ENCODE assay signal across 1 cellular context in the genomic region with DNA sequence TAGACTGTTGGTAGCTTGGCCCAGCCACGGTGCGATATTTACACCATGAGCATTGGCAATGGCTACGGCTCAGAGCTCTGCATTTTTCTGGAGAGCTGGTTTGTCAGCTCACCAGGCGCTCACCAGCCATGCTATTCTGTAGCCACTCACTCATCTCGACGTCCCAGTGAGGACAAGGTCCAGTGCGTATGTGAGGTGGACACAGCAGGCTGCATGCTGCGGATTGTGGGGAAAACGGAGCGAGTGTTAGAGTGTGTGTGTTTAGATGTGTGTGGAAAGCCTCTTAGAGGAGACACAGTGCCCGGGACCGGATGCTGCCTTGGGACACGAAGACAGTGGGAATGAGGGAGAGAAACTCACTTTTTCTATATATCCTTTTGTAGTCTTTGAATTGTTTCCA.
A peak's percentile ranks its signal among the peaks of the same experiment; 100 is the strongest.
TF ChIP-seq lines count a peak whose summit lies in the region.

No MANE protein-coding gene starts in this region.

TF ChIP-seq in HepG2, 621 proteins besides CTCF, POLR2A, EP300 and RAD21:
- TF ChIP-seq HNF4A (CRISPR knock-in tag; IDR thresholded peaks at IDR 0.05), result peak; percentile 38; the same call in 1 of the 2 replicates
- TF ChIP-seq, protein P1, sequence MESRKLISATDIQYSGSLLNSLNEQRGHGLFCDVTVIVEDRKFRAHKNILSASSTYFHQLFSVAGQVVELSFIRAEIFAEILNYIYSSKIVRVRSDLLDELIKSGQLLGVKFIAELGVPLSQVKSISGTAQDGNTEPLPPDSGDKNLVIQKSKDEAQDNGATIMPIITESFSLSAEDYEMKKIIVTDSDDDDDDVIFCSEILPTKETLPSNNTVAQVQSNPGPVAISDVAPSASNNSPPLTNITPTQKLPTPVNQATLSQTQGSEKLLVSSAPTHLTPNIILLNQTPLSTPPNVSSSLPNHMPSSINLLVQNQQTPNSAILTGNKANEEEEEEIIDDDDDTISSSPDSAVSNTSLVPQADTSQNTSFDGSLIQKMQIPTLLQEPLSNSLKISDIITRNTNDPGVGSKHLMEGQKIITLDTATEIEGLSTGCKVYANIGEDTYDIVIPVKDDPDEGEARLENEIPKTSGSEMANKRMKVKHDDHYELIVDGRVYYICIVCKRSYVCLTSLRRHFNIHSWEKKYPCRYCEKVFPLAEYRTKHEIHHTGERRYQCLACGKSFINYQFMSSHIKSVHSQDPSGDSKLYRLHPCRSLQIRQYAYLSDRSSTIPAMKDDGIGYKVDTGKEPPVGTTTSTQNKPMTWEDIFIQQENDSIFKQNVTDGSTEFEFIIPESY (CRISPR knock-in tag; IDR thresholded peaks at IDR 0.05), result peak; percentile 84; the same call in 1 of the 2 replicates
